8 cellular contexts compared by ENCODE assay signal in genomic region chr1:78649628-78650027, GRCh38. TPM values are rescaled to one million over a fixed set of nuclear protein-coding genes. Genes with fewer than 3 reads are reported as not detected.
DNase-seq lines count a peak whose midpoint lies in the region; ATAC-seq and TF ChIP-seq lines count a peak whose summit lies in the region.

Gene IFI44 (plus strand): TSS chr1:78649831. CDS start chr1:78650196, 365 bp downstream.

- no peak within 1 kb of the TSS for H2BK15ac ChIP-seq in neuronal stem cell (ENCODE audit: low read length)

- no peak within 1 kb of the TSS for H3K23ac ChIP-seq in neuronal stem cell (ENCODE audit: low read depth, low read length, poor library complexity)

- no peak within 1 kb of the TSS for H2BK5ac ChIP-seq in neuronal stem cell (ENCODE audit: low read length)

- H3K79me1 ChIP-seq in neuronal stem cell (ENCODE audit: low read depth, low read length), result no peaks in the 10 kb centered on the region

- H3K4ac ChIP-seq in neuronal stem cell (ENCODE audit: low read length), result no peak within 1 kb of the TSS

- DNase-seq in EH (ENCODE audit: low read depth) (peak; percentile 83), LoVo (ENCODE audit: low spot score) (peak; percentile 66), dorsolateral prefrontal cortex (peak in 3 of 10 donors; percentile 37 to 69 (median 59)), mucosa of gallbladder (ENCODE audit: low spot score) (peak; percentile 90), neuronal stem cell (ENCODE audit: low spot score) (no peak)
- peak; percentile 24 to 58 for DNase-seq in activated CD4-positive, alpha-beta T cell treated with anti-CD3 and anti-CD28 coated beads, Interleukin-2, amount 50 U/mL, for 24 hours (ENCODE audit: low read depth in 1 of 2, low spot score in 1 of 2)
- DNase-seq in stimulated activated CD8-positive, alpha-beta memory T cell treated with anti-CD3 and anti-CD28 coated beads, Interleukin-7, amount 100 ng/mL, for 4 hours (ENCODE audit: low read depth in 2 of 2), result peak; percentile 50 to 56

- H3K9ac ChIP-seq in neuronal stem cell (ENCODE audit: low read depth, low read length, poor library complexity), result no peak within 1 kb of the TSS

- H3K4me1 ChIP-seq in neuronal stem cell (ENCODE audit: control insufficient read depth in 2 of 2, insufficient read depth in 1 of 2, low read depth in 1 of 2, low read length in 2 of 2), result no peaks in the 10 kb centered on the region

- peak in 2 of 56 donors; percentile 15 for TF ChIP-seq CTCF in dorsolateral prefrontal cortex (IDR thresholded peaks at IDR 0.05 in 54 of 56, conservative IDR thresholded peaks at IDR 0.05 in 2 of 56; ENCODE audit: low read depth in 1 of 56, partially characterized antibody in 56 of 56)

- no peaks in the 10 kb centered on the region for H3K36me3 ChIP-seq in neuronal stem cell (replicated peaks in 1 of 2; ENCODE audit: control insufficient read depth in 2 of 2, insufficient read depth in 2 of 2, low read length in 2 of 2)

- H4K91ac ChIP-seq in neuronal stem cell (ENCODE audit: low read depth, low read length, poor library complexity), result no peak within 1 kb of the TSS

- no peak within 1 kb of the TSS for H2AFZ ChIP-seq in neuronal stem cell (ENCODE audit: low read length)

- H2BK12ac ChIP-seq in neuronal stem cell (ENCODE audit: low read length), result no peak within 1 kb of the TSS

- intact Hi-C loops in dorsolateral prefrontal cortex (cut with DNase I), result no loop called here

- H3K4me2 ChIP-seq in neuronal stem cell (ENCODE audit: insufficient read depth, low read length, poor library complexity, severe bottlenecking), result no peak within 1 kb of the TSS

- peak; percentile 93 for ATAC-seq in GM21717 (IDR thresholded peaks at IDR 0.05; ENCODE audit: unreplicated experiment)

- H4K8ac ChIP-seq in neuronal stem cell (ENCODE audit: low read depth, low read length), result no peak within 1 kb of the TSS

- H3K14ac ChIP-seq in neuronal stem cell (ENCODE audit: low read length), result no peak within 1 kb of the TSS

- H2BK120ac ChIP-seq in neuronal stem cell (ENCODE audit: low read depth, low read length), result no peak within 1 kb of the TSS

- H3K9me3 ChIP-seq in neuronal stem cell (replicated peaks in 1 of 2; ENCODE audit: control insufficient read depth in 2 of 2, insufficient read depth in 1 of 2, low read depth in 1 of 2, low read length in 2 of 2), result no peaks in the 10 kb centered on the region

- H3K18ac ChIP-seq in neuronal stem cell (ENCODE audit: low read length), result no peak within 1 kb of the TSS

- H3K4me3 ChIP-seq in dorsolateral prefrontal cortex (peak within 1 kb of the TSS; percentile 11 to 71 (median 50)), neuronal stem cell (ENCODE audit: low read length in 2 of 2) (no peak within 1 kb of the TSS)

- peak within 1 kb of the TSS in 46 of 59 donors; percentile 6 to 81 (median 48) for H3K27ac ChIP-seq in dorsolateral prefrontal cortex
- H3K27ac ChIP-seq in neuronal stem cell (replicated peaks; ENCODE audit: low read length), result no peak within 1 kb of the TSS

- no peaks in the 10 kb centered on the region for H3K27me3 ChIP-seq in dorsolateral prefrontal cortex
- H3K27me3 ChIP-seq in neuronal stem cell (ENCODE audit: control insufficient read depth in 3 of 3, insufficient read depth in 3 of 3, low read depth in 1 of 3, low read length in 3 of 3), result no peaks in the 10 kb centered on the region

- no peak within 1 kb of the TSS for H2AK5ac ChIP-seq in neuronal stem cell (ENCODE audit: low read depth, low read length)

RNA-seq across cellular contexts. Expression of gene IFI44, which starts in this region (rescaled TPM):
- total RNA-seq in dorsolateral prefrontal cortex (10 to 100 TPM in 99 of 120 experiments, 1 to 10 TPM in 21; 5.3 to 71.7 (median 13.2) TPM), mucosa of gallbladder (22.7 TPM)
- polyA plus RNA-seq in neuronal stem cell (2013, experiment 1 of 2), result not detected
- polyA plus RNA-seq in neuronal stem cell (2013, experiment 2 of 2), result 0.03 TPM

Comparison
In these comparisons a context has a peak if more than half of its experiments do, and no peak if none do; other contexts are left out.
1. H3K4me3 ChIP-seq: peak in dorsolateral prefrontal cortex (59 of 59); none in neuronal stem cell (0 of 2).